9 cellular contexts compared by ENCODE assay signal in the genomic region with DNA sequence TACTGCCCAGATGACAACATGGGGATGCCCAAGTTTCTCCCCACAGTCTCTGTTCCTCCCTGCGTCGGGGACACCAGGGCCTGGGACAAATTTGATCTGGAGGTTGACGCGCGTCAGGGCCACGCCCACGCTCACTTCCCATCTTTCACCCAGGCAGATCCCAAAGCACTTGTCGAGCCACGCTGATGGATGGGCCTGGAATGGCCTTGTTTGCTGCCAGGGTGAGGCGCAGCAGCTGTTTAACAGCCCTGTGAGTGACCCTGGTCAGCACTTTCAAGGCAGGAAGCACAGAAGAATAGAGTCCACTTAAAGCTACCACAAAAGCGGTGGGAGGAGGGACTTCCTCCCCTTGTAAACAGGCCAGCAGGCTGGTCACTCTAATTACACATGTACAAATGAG.
A peak's percentile ranks its signal among the peaks of the same experiment; 100 is the strongest.
DNase-seq lines count a peak whose midpoint lies in the region; TF ChIP-seq lines count a peak whose summit lies in the region.
"Had no signal": no experiment of that assay in that cellular context is flagged by ENCODE, and none has a peak within 500 bp of the region (broad histone marks: within the 10 kb centered on the region; RNA-seq: fewer than 3 reads in every experiment).

No MANE protein-coding gene starts in this region.

- TF ChIP-seq POLR2A in esophagus muscularis mucosa (IDR thresholded peaks at IDR 0.05; ENCODE audit: low read depth), result no peak
- no peak for TF ChIP-seq POLR2A in uterus (IDR thresholded peaks at IDR 0.05)

- CTCF ChIA-PET in GM10248 (lab: Yijun Ruan, JAX), result no interaction called here

- POLR2A ChIA-PET in GM10248 (lab: Yijun Ruan, JAX), result no interaction called here

- DNase-seq in NCI-H69 (lab: John Stamatoyannopoulos, UW) (peak; percentile 79), esophagus muscularis mucosa (ENCODE audit: extremely low spot score) (no peak), myocyte (ENCODE audit: low read depth) (peak; percentile 45), uterus (peak; percentile 21 to 25), GM10248 (ENCODE audit: extremely low spot score) (no peak), NCI-H226 (no peak)
- no peak for DNase-seq in activated T-cell treated with anti-CD3 and anti-CD28 coated beads, Interleukin-2, amount 50 U/mL, for 1 hour
- DNase-seq: cortex of kidney, H7 had no signal

- H3K4me1 ChIP-seq in esophagus muscularis mucosa (peaks cover 16 to 32% (median 30%) of the 10 kb centered on the region in 4 donors), uterus (no peaks in the 10 kb centered on the region)

- H3K36me3 ChIP-seq in esophagus muscularis mucosa (no peaks in the 10 kb centered on the region), uterus (no peaks in the 10 kb centered on the region)

- TF ChIP-seq EP300 in esophagus muscularis mucosa (IDR thresholded peaks at IDR 0.05), result peak; percentile 25

- H3K9me3 ChIP-seq in esophagus muscularis mucosa (no peaks in the 10 kb centered on the region), uterus (no peaks in the 10 kb centered on the region)

- WGBS in esophagus muscularis mucosa, result 29% methylated on average over 11 of the region's 11 CpGs

- intact Hi-C loops in esophagus muscularis mucosa (cut with DNase I) (no loop called here), uterus (cut with DNase I; ENCODE audit: low total_unique reads) (no loop called here)

- no peak for TF ChIP-seq CTCF in esophagus muscularis mucosa (IDR thresholded peaks at IDR 0.05)
- TF ChIP-seq CTCF in uterus (IDR thresholded peaks at IDR 0.05), result no peak
- TF ChIP-seq CTCF in GM10248 (IDR thresholded peaks at IDR 0.05; ENCODE audit: control extremely low read depth, extremely low read depth, low read depth, missing control alignments), result no peak

- peak overlapping the region; percentile 56 to 67 (median 59) for H3K27ac ChIP-seq in esophagus muscularis mucosa (replicated peaks in 1 of 4)
- no peak overlapping the region for H3K27ac ChIP-seq in uterus

- no peaks in the 10 kb centered on the region for H3K27me3 ChIP-seq in esophagus muscularis mucosa
- no peaks in the 10 kb centered on the region for H3K27me3 ChIP-seq in uterus

- H3K4me3 ChIP-seq in esophagus muscularis mucosa, result peak overlapping the region in 2 of 4 donors; percentile 18 to 22
- no peak overlapping the region for H3K4me3 ChIP-seq in uterus

Comparison
In these comparisons a context has a peak if more than half of its experiments do, and no peak if none do; other contexts are left out.
1. DNase-seq: peak in NCI-H69 (single experiment), myocyte (single experiment) and uterus (2 of 2); none in esophagus muscularis mucosa (single experiment), GM10248 (single experiment), NCI-H226 (single experiment) and activated T-cell treated with anti-CD3 and anti-CD28 coated beads, Interleukin-2, amount 50 U/mL, for 1 hour (single experiment).
2. H3K27ac ChIP-seq: peak in esophagus muscularis mucosa (4 of 4); none in uterus (0 of 2).